Comparison of ENCODE assay signal across 8 cellular contexts in genomic region chr15:76311071-76311956, GRCh38. TPM values are rescaled to one million over a fixed set of nuclear protein-coding genes. Genes with fewer than 3 reads are reported as not detected.
DNase-seq lines count a peak whose midpoint lies in the region; ATAC-seq and TF ChIP-seq lines count a peak whose summit lies in the region.

Gene ETFA, minus strand, starts transcription at chr15:76311469. Its CDS starts 81 bp downstream, at chr15:76311388.

- H3K4me1 ChIP-seq in esophagus muscularis mucosa: peaks cover 21 to 26% (median 24%) of the 10 kb centered on the region in 4 donors

- peak within 1 kb of the TSS; percentile 82 to 98 (median 88) for H3K27ac ChIP-seq in esophagus muscularis mucosa (replicated peaks in 1 of 4)

- H3K36me3 Mint-ChIP-seq in activated T-cell treated with anti-CD3 and anti-CD28 coated beads, Interleukin-2, amount 50 U/mL, for 4 hours (ENCODE audit: insufficient read depth): no peaks in the 10 kb centered on the region

- no peak for TF ChIP-seq EP300 in esophagus muscularis mucosa (IDR thresholded peaks at IDR 0.05)

- no peaks in the 10 kb centered on the region for H3K9me3 ChIP-seq in esophagus muscularis mucosa

- H3K9me3 Mint-ChIP-seq in activated T-cell treated with anti-CD3 and anti-CD28 coated beads, Interleukin-2, amount 50 U/mL, for 4 hours: no peaks in the 10 kb centered on the region

- H3K4me1 Mint-ChIP-seq in activated T-cell treated with anti-CD3 and anti-CD28 coated beads, Interleukin-2, amount 50 U/mL, for 4 hours (ENCODE audit: low read depth): peaks cover 25% of the 10 kb centered on the region

- intact Hi-C loops in esophagus muscularis mucosa (cut with DNase I): no loop called here

- DNase-seq in DMS79 (lab: John Stamatoyannopoulos, UW) (peak; percentile 81), KG1 (lab: John Stamatoyannopoulos, UW) (peak; percentile 94), esophagus muscularis mucosa (ENCODE audit: extremely low spot score) (peak; percentile 98), myocyte (ENCODE audit: low read depth) (peak; percentile 99)
- peak; percentile 86 for DNase-seq in activated T-cell treated with anti-CD3 and anti-CD28 coated beads, Interleukin-2, amount 50 U/mL, for 4 hours
- peak; percentile 80 to 87 for DNase-seq in stimulated activated CD8-positive, alpha-beta memory T cell treated with anti-CD3 and anti-CD28 coated beads, Interleukin-7, amount 100 ng/mL, for 4 hours (ENCODE audit: low read depth in 2 of 2)

- TF ChIP-seq CTCF in esophagus muscularis mucosa (IDR thresholded peaks at IDR 0.05): no peak

- no peaks in the 10 kb centered on the region for H3K36me3 ChIP-seq in esophagus muscularis mucosa

- WGBS in esophagus muscularis mucosa: 1% methylated on average over 17 of the region's 60 CpGs

- peak; percentile 97 for ATAC-seq in GM21737 (IDR thresholded peaks at IDR 0.05; ENCODE audit: unreplicated experiment)
- ATAC-seq in activated T-cell treated with anti-CD3 and anti-CD28 coated beads, Interleukin-2, amount 50 U/mL, for 4 hours: peak; percentile 100

- H3K27me3 ChIP-seq in esophagus muscularis mucosa: no peaks in the 10 kb centered on the region

- peaks cover 2% of the 10 kb centered on the region for H3K27me3 Mint-ChIP-seq in activated T-cell treated with anti-CD3 and anti-CD28 coated beads, Interleukin-2, amount 50 U/mL, for 4 hours (ENCODE audit: low read depth)

- H3K4me3 Mint-ChIP-seq in activated T-cell treated with anti-CD3 and anti-CD28 coated beads, Interleukin-2, amount 50 U/mL, for 4 hours: peak within 1 kb of the TSS; percentile 89

- peak; percentile 87 for TF ChIP-seq POLR2A in esophagus muscularis mucosa (IDR thresholded peaks at IDR 0.05; ENCODE audit: low read depth)

- H3K4me3 ChIP-seq in esophagus muscularis mucosa: peak within 1 kb of the TSS; percentile 72 to 98 (median 76)

TF ChIP-seq in PFSK-1, 5 proteins besides CTCF, POLR2A, EP300 and RAD21:
- TF ChIP-seq REST (IDR thresholded peaks at IDR 0.05; ENCODE audit: insufficient read depth in 1 of 2, low read depth in 2 of 2, low read length in 2 of 2): peak; percentile 3 to 56; a peak in 2 of 4 replicates
- no peak; the same call in 1 of the 2 replicates for TF ChIP-seq SIN3A (IDR thresholded peaks at IDR 0.05; ENCODE audit: borderline replicate concordance, insufficient read depth, low read length)
- peak; percentile 82 for TF ChIP-seq FOXP2 (optimal IDR thresholded peaks at IDR 0.05; ENCODE audit: borderline replicate concordance, extremely low read depth, extremely low read length, insufficient read depth)
- peak; percentile 94; the same call in 1 of the 2 replicates for TF ChIP-seq TAF1 (IDR thresholded peaks at IDR 0.05; ENCODE audit: borderline replicate concordance, insufficient read depth, low read length)
- peak; percentile 98 for TF ChIP-seq POLR2AphosphoS5 (IDR thresholded peaks at IDR 0.05; ENCODE audit: low read depth, low read length)

RNA-seq across cellular contexts. Expression of gene ETFA, which starts in this region (rescaled TPM):
- polyA plus RNA-seq in PFSK-1 (2012; ENCODE audit: insufficient read length, low read depth): 187 TPM
- 100 to 1,000 TPM; 129 to 145 (median 143) TPM for total RNA-seq in activated T-cell treated with anti-CD3 and anti-CD28 coated beads, Interleukin-2, amount 50 U/mL, for 4 hours
- total RNA-seq in esophagus muscularis mucosa (100 to 1,000 TPM in 3 of 4 donors, 10 to 100 TPM in 1; 98.7 to 137 (median 130) TPM), myocyte (120 and 144 TPM in 2 replicates)
- polyA plus RNA-seq in myocyte (2012): 124 TPM

Comparison
In these comparisons a context has a peak if more than half of its experiments do, and no peak if none do; other contexts are left out.
1. Peak in every context shown above with its lines: DNase-seq, ATAC-seq, H3K4me3 ChIP-seq and H3K27ac ChIP-seq.